ENCODE assay signal across 8 cellular contexts in the genomic region with DNA sequence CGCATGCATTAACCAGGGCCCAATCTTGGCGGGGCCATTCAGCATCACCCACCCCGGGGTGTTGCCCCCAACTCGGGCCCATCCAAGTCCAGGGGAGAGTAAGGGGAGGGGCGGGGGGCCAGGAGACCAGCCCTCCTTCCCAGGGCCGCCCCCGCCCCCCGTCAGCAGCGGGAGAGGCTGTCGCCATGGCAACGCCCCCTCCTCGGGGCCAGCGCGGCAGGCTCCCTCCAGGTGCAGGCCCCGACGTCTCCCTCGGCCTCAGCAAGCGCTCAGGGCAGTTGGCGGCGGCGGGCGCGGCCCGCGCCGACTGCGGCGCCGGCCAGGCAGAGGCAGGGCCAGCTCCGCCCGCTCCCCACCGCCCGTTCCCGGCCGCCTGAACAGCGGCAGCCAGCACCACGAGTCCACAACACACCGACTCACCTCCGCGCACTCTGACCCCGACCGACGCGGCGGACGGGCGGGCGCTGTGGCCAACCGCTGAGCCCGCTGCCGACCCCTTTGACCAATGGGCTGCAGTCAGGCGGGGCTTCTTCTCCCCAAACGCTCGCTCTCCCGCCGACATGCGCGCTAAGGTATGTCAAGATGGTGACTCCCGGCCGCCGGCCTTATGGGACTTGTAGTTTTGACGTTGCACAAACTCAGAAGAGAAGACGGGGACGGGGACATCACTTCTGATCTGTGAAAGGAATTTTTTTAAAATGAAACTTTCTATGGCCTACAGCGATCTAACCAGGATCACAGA. TPM values are rescaled to one million over a fixed set of nuclear protein-coding genes. Genes with fewer than 3 reads are reported as not detected.
A peak's percentile ranks its signal among the peaks of the same experiment; 100 is the strongest.
DNase-seq lines count a peak whose midpoint lies in the region; ATAC-seq and TF ChIP-seq lines count a peak whose summit lies in the region.

A gene with protein sequence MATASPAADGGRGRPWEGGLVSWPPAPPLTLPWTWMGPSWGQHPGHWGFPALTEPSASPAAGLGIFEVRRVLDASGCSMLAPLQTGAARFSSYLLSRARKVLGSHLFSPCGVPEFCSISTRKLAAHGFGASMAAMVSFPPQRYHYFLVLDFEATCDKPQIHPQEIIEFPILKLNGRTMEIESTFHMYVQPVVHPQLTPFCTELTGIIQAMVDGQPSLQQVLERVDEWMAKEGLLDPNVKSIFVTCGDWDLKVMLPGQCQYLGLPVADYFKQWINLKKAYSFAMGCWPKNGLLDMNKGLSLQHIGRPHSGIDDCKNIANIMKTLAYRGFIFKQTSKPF (minus strand): TSS at position 418 of the 742 bp plus-strand sequence. CDS start 231 bp downstream, at position 187.

- H3K9me3 ChIP-seq in WERI-Rb-1 (ENCODE audit: severe bottlenecking): no peaks in the 10 kb centered on the region
- no peaks in the 10 kb centered on the region for H3K9me3 ChIP-seq in mammary epithelial cell (replicated peaks; ENCODE audit: insufficient read depth, low read length)
- H3K9me3 ChIP-seq in iPS-20b (ENCODE audit: insufficient read depth, low read depth, low read length): no peaks in the 10 kb centered on the region

- ATAC-seq in GM18873 (IDR thresholded peaks at IDR 0.05; ENCODE audit: low FRiP score, unreplicated experiment) (peak; percentile 94), HG03139 (IDR thresholded peaks at IDR 0.05; ENCODE audit: unreplicated experiment) (peak; percentile 96)

- H3K4me3 ChIP-seq in WERI-Rb-1 (ENCODE audit: low read depth, low read length) (peak within 1 kb of the TSS; percentile 70), mammary epithelial cell (replicated peaks in 1 of 3; ENCODE audit: insufficient read depth in 1 of 3, low read depth in 2 of 3, low read length in 3 of 3) (peak within 1 kb of the TSS; percentile 78 to 98 (median 90)), iPS-20b (ENCODE audit: low read length) (peak within 1 kb of the TSS; percentile 84), skin epidermis (peak within 1 kb of the TSS; percentile 74 to 98 (median 97))

- no peak for TF ChIP-seq CTCF in WERI-Rb-1 (IDR thresholded peaks at IDR 0.05; ENCODE audit: low read depth, low read length)
- TF ChIP-seq CTCF in mammary epithelial cell (conservative IDR thresholded peaks at IDR 0.05 in 1 of 2, IDR thresholded peaks at IDR 0.05 in 1 of 2; ENCODE audit: extremely low read depth in 1 of 2, insufficient read depth in 1 of 2, low read depth in 1 of 2, low read length in 2 of 2): no peak

- H3K4me2 ChIP-seq in mammary epithelial cell (ENCODE audit: insufficient read depth, low read depth, low read length): peak within 1 kb of the TSS; percentile 81

- TSS peak; percentile 40 for BruUV-seq in mammary epithelial cell (replicated peaks; lab: Mats Ljungman, UMichigan)

- DNase-seq in ACHN (peak; percentile 95), NCI-H2227 (lab: John Stamatoyannopoulos, UW; ENCODE audit: unreplicated experiment) (peak; percentile 99), WERI-Rb-1 (peak; percentile 97), mammary epithelial cell (peak; percentile 98)

- H3K79me2 ChIP-seq in mammary epithelial cell (ENCODE audit: insufficient read depth, low read length): peaks cover 32% of the 10 kb centered on the region

- no peaks in the 10 kb centered on the region for H3K27me3 ChIP-seq in WERI-Rb-1 (ENCODE audit: insufficient read depth, low read depth, severe bottlenecking)
- no peaks in the 10 kb centered on the region for H3K27me3 ChIP-seq in mammary epithelial cell (ENCODE audit: insufficient read depth, low read length)
- H3K27me3 ChIP-seq in iPS-20b (ENCODE audit: insufficient read depth, low read length): no peaks in the 10 kb centered on the region

- H2AFZ ChIP-seq in mammary epithelial cell (ENCODE audit: low read depth, low read length): peak within 1 kb of the TSS; percentile 97

- 2% methylated on average over 23 of the region's 65 CpGs for WGBS in mammary epithelial cell (ENCODE audit: low coverage, missing lambda C conversion rate)

- H3K27ac ChIP-seq in WERI-Rb-1 (peak within 1 kb of the TSS; percentile 78), mammary epithelial cell (ENCODE audit: insufficient read depth, low read depth, low read length) (peak within 1 kb of the TSS; percentile 77), iPS-20b (ENCODE audit: low read length) (no peak within 1 kb of the TSS), skin epidermis (peak within 1 kb of the TSS; percentile 47 to 96 (median 85))

- intact Hi-C loops in mammary epithelial cell (cut with micrococcal nuclease): loop anchor here (1.0 kb wide), 1 partner anchor 27 kb away; no protein-coding TSS in a partner anchor

- no peaks in the 10 kb centered on the region for H4K20me1 ChIP-seq in mammary epithelial cell (ENCODE audit: insufficient read depth, low read length)

- CTCF ChIA-PET in mammary epithelial cell (lab: Charles Lee; ENCODE audit: low non-redundant PET): no interaction called here

- in situ Hi-C loops in ACHN (cut with HindIII; ENCODE audit: low pct_ligation_motif_present, low pct_unique_long_range_greater_than_20kb, low sequenced_read_pairs) (no loop called here), mammary epithelial cell (cut with MboI; ENCODE audit: low sequenced_read_pairs in 2 of 2) (no loop called here)

- H3K4me1 ChIP-seq in mammary epithelial cell (ENCODE audit: insufficient read depth, low read length) (peaks cover 6% of the 10 kb centered on the region), iPS-20b (ENCODE audit: insufficient read depth, low read length) (peaks cover 22% of the 10 kb centered on the region)

- dilution Hi-C loops in mammary epithelial cell (cut with HindIII; ENCODE audit: low sequenced_read_pairs): no loop called here

- H3K36me3 ChIP-seq in WERI-Rb-1 (no peaks in the 10 kb centered on the region), mammary epithelial cell (ENCODE audit: insufficient read depth, low read length) (no peaks in the 10 kb centered on the region), iPS-20b (ENCODE audit: insufficient read depth, low read depth, low read length) (peaks cover 3% of the 10 kb centered on the region; the same call in 1 of the 2 replicates)

- H3K9ac ChIP-seq in mammary epithelial cell (ENCODE audit: insufficient read depth, low read length) (peak within 1 kb of the TSS; percentile 78), iPS-20b (ENCODE audit: low read depth, low read length) (peak within 1 kb of the TSS; percentile 83; the same call in 1 of the 2 replicates)

RNA-seq across cellular contexts. Expression of the gene that starts here (rescaled TPM):
- 10 to 100 TPM; 58.4 to 59.3 TPM for total RNA-seq in mammary epithelial cell
- polyA plus RNA-seq in mammary epithelial cell: 80.0 TPM
- 36.7 TPM for polyA minus RNA-seq in mammary epithelial cell
